In the genomic region with DNA sequence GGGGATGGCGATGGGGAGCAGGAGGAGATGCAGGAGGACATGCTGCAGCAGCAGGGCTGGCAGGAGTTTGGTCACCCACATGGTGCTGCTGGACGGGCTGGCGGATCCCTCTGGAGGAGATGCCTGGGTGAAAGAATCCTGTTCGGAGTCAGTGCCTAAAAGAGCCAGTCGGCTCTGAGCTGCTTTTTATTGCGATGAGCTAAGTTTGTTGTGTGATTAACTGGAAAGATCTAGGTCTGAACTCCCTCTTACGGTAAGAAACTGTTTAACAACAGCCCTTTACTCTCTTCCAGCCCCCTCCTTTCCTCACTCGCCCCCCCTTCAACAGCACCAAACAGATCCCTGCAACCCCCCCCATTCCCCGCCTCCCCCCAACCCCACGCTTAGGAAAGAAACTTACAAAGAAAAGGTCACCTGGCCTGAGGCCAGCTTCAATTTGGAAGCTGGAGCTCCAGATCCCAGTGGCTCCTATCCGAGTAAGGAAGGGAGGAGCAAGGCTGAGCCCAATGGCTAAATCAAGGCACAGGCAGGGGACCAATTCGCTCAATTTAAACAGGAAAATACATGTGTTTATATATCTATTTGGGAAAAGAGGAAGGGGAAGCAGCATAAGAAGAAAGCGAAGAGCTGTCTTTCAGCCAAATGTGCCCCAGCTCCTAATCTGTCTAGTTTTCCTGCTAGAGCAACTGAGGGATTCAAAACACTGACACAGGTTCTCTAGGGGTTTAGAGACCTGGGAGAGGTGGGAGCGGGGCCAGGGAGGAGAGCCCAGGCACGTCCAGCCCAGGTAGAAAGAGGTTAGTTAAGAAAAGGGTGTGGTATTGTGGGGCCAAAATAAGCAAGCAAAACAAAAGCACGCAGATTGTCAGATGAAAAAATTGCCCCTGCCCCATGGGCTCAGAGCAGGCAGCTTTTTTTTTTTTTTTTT, we compare ENCODE assay signal across 9 cellular contexts. TPM values are rescaled to one million over a fixed set of nuclear protein-coding genes. Genes with fewer than 3 reads are reported as not detected.
DNase-seq lines count a peak whose midpoint lies in the region; ATAC-seq and TF ChIP-seq lines count a peak whose summit lies in the region.
"Had no signal": no experiment of that assay in that cellular context is flagged by ENCODE, and none has a peak within 500 bp of the region (broad histone marks: within the 10 kb centered on the region; RNA-seq: fewer than 3 reads in every experiment).

A gene (minus strand): TSS at position 157 of the 928 bp plus-strand sequence. CDS start 76 bp downstream, at position 81.

- no peak for ATAC-seq in GM18861 (IDR thresholded peaks at IDR 0.05; ENCODE audit: unreplicated experiment)

- peak; percentile 42; the same call in 1 of the 2 replicates for TF ChIP-seq CTCF in HFFc6 (IDR thresholded peaks at IDR 0.05)
- no peak for TF ChIP-seq CTCF in GM13977 (IDR thresholded peaks at IDR 0.05; ENCODE audit: extremely low read depth, insufficient read depth, missing control alignments)
- TF ChIP-seq CTCF in GM13976 (IDR thresholded peaks at IDR 0.05; ENCODE audit: borderline replicate concordance, control extremely low read depth, extremely low read depth, insufficient read depth, missing control alignments): no peak

- peak within 1 kb of the TSS; percentile 28 for H3K27ac Mint-ChIP-seq in HFFc6

- H3K27me3 Mint-ChIP-seq in HFFc6 (ENCODE audit: insufficient read depth): no peaks in the 10 kb centered on the region

- H3K4me3 Mint-ChIP-seq in HFFc6: peak within 1 kb of the TSS; percentile 83

- peaks cover 40% of the 10 kb centered on the region for H3K4me1 ChIP-seq in adipocyte (ENCODE audit: control insufficient read depth, insufficient read depth, low read length)
- H3K4me1 ChIP-seq in iPS-15b (ENCODE audit: control insufficient read depth, insufficient read depth, low read length): peaks cover 7% of the 10 kb centered on the region
- H3K4me1 ChIP-seq: SJSA1 had no signal

- H3K9me3 Mint-ChIP-seq in HFFc6: no peaks in the 10 kb centered on the region

- DNase-seq in HFFc6 (peak; percentile 64), adipocyte (ENCODE audit: low read depth) (peak; percentile 63), smooth muscle cell of the brain vasculature (ENCODE audit: low read depth, low spot score) (peak; percentile 23), GM13977 (ENCODE audit: low spot score) (no peak), NCI-H1694 treated with DMSO at 0.1 percent for 48 hours (lab: John Stamatoyannopoulos, UW) (no peak), GM13976 (ENCODE audit: low spot score) (no peak)

- H3K4me3 ChIP-seq in adipocyte (ENCODE audit: low read length) (peak within 1 kb of the TSS; percentile 85), iPS-15b (ENCODE audit: low read depth, low read length) (peak within 1 kb of the TSS; percentile 5)
- H3K4me3 ChIP-seq: SJSA1 had no signal

- H3K9ac ChIP-seq in adipocyte (ENCODE audit: low read length) (peak within 1 kb of the TSS; percentile 78), iPS-15b (ENCODE audit: low read depth, low read length) (no peak within 1 kb of the TSS)

- no peaks in the 10 kb centered on the region for H3K27me3 ChIP-seq in adipocyte (replicated peaks; ENCODE audit: control insufficient read depth, insufficient read depth, low read length)
- peaks cover 19% of the 10 kb centered on the region for H3K27me3 ChIP-seq in iPS-15b (ENCODE audit: control insufficient read depth, insufficient read depth, low read length)
- H3K27me3 ChIP-seq: SJSA1 had no signal

- H3K4me1 Mint-ChIP-seq in HFFc6 (ENCODE audit: low read depth): peaks cover 40% of the 10 kb centered on the region

- H3K9me3 ChIP-seq in adipocyte (ENCODE audit: control insufficient read depth, low read length) (no peaks in the 10 kb centered on the region), iPS-15b (ENCODE audit: control insufficient read depth, insufficient read depth, low read length) (no peaks in the 10 kb centered on the region)
- H3K9me3 ChIP-seq: SJSA1 had no signal

- H3K36me3 ChIP-seq in adipocyte (ENCODE audit: control insufficient read depth, insufficient read depth, low read length, severe bottlenecking) (no peaks in the 10 kb centered on the region), iPS-15b (ENCODE audit: control insufficient read depth, insufficient read depth, low read length) (no peaks in the 10 kb centered on the region)
- H3K36me3 ChIP-seq: SJSA1 had no signal

- in situ Hi-C loops in GM13977 (cut with MboI; ENCODE audit: low pct_unique_long_range_greater_than_20kb, low sequenced_read_pairs, unreplicated experiment) (no loop called here), GM13976 (cut with MboI; ENCODE audit: low sequenced_read_pairs, unreplicated experiment) (no loop called here)

- H3K36me3 Mint-ChIP-seq in HFFc6 (ENCODE audit: low read depth): no peaks in the 10 kb centered on the region

RNA-seq across cellular contexts. Expression of the gene that starts here (rescaled TPM):
- 1 to 10 TPM in 4 of 6 experiments, under 1 TPM in 2; 0.78 to 5.6 (median 4.5) TPM for total RNA-seq in HFFc6 (2021; fragmentation: NEBNext Ultra II Directional; extraction: Animal tissue kit (Norgen Biotek cat#: 25700))

Comparison
In these comparisons a context has a peak if more than half of its experiments do, and no peak if none do; other contexts are left out.
1. DNase-seq: peak in HFFc6 (single experiment), adipocyte (single experiment) and smooth muscle cell of the brain vasculature (single experiment); none in GM13977 (single experiment), NCI-H1694 treated with DMSO at 0.1 percent for 48 hours (single experiment) and GM13976 (single experiment).